23 cellular contexts compared by ENCODE assay signal in the genomic region with DNA sequence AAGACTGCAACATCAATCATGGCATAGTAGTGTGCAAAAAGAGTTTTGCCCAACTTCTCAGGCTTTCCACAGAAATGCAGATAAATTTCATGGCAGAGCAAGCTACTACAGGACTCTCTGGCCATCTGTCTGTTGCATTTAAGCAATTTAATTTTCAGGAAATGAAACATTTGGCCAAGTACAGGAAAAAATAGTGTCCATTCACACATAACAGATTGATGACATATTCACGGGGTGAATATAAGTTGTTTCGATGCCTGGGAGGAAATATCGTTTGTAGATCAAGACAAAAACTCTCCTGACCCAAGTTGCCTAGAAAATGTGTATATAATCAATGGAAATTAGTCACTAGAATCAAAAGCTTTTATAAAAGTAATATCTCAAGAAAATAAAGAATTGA.
DNase-seq lines count a peak whose midpoint lies in the region; FAIRE-seq and TF ChIP-seq lines count a peak whose summit lies in the region.
"Had no signal": no experiment of that assay in that cellular context is flagged by ENCODE, and none has a peak within 500 bp of the region (broad histone marks: within the 10 kb centered on the region; RNA-seq: fewer than 3 reads in every experiment).

No MANE protein-coding gene starts in this region.

- H3K9ac ChIP-seq in endothelial cell of umbilical vein (replicated peaks; ENCODE audit: extremely low read depth, insufficient read depth, low read length), result no peak overlapping the region
- H3K9ac ChIP-seq: BLaER1 had no signal

- H3K4me3 ChIP-seq in endothelial cell of umbilical vein (replicated peaks in 1 of 3; ENCODE audit: insufficient read depth in 1 of 3, low read depth in 1 of 3, low read length in 3 of 3), result no peak overlapping the region
- H3K4me3 ChIP-seq: BLaER1, GM12878, HAP-1 had no signal

- H3K27ac ChIP-seq in endothelial cell of umbilical vein (ENCODE audit: insufficient read depth, low read depth, low read length), result no peak overlapping the region
- H3K27ac ChIP-seq: 22Rv1, BLaER1, C4-2B had no signal

- POLR2A ChIA-PET in endothelial cell of umbilical vein (lab: Charles Lee), result no interaction called here

- peaks cover 12% of the 10 kb centered on the region for H3K4me1 ChIP-seq in endothelial cell of umbilical vein (ENCODE audit: control insufficient read depth, extremely low read depth, insufficient read depth, low read length)
- H3K4me1 ChIP-seq: BLaER1 had no signal

- BruUV-seq in endothelial cell of umbilical vein (replicated peaks; lab: Mats Ljungman, UMichigan), result no TSS peak

- no peaks in the 10 kb centered on the region for H3K36me3 ChIP-seq in endothelial cell of umbilical vein (ENCODE audit: control insufficient read depth in 2 of 2, extremely low read depth in 1 of 2, insufficient read depth in 2 of 2, low read length in 2 of 2)
- H3K36me3 ChIP-seq: BLaER1, HAP-1 had no signal

- H3K27me3 ChIP-seq in endothelial cell of umbilical vein (ENCODE audit: control insufficient read depth in 2 of 2, insufficient read depth in 2 of 2, low read length in 2 of 2), result no peaks in the 10 kb centered on the region
- H3K27me3 ChIP-seq: BLaER1 had no signal

- H4K20me1 ChIP-seq in endothelial cell of umbilical vein (replicated peaks; ENCODE audit: control insufficient read depth, extremely low read depth, insufficient read depth, low read length), result no peaks in the 10 kb centered on the region
- H4K20me1 ChIP-seq: BLaER1 had no signal

- H2AFZ ChIP-seq in endothelial cell of umbilical vein (ENCODE audit: low read depth, low read length), result no peak overlapping the region

- TF ChIP-seq CTCF in endothelial cell of umbilical vein (IDR thresholded peaks at IDR 0.05; ENCODE audit: extremely low read depth in 1 of 2, insufficient read depth in 1 of 2, low read depth in 1 of 2, low read length in 2 of 2), result no peak

- H3K9me3 ChIP-seq in endothelial cell of umbilical vein (replicated peaks; ENCODE audit: control insufficient read depth, insufficient read depth, low read length), result no peaks in the 10 kb centered on the region
- H3K9me3 ChIP-seq: BLaER1, HAP-1 had no signal

- CTCF ChIA-PET in endothelial cell of umbilical vein (lab: Charles Lee), result no interaction called here

- H3K9me1 ChIP-seq in endothelial cell of umbilical vein (replicated peaks; ENCODE audit: control insufficient read depth, extremely low read depth, insufficient read depth, low read length), result no peaks in the 10 kb centered on the region

- no peak overlapping the region for H3K4me2 ChIP-seq in endothelial cell of umbilical vein (ENCODE audit: insufficient read depth, low read length)
- H3K4me2 ChIP-seq: BLaER1 had no signal

- H3K79me2 ChIP-seq in endothelial cell of umbilical vein (ENCODE audit: control insufficient read depth, insufficient read depth, low read length), result no peaks in the 10 kb centered on the region

- intact Hi-C loops in endothelial cell of umbilical vein (cut with micrococcal nuclease), result no loop called here

- no peak for TF ChIP-seq POLR2A in endothelial cell of umbilical vein (IDR thresholded peaks at IDR 0.05; ENCODE audit: low read depth, low read length)

- dilution Hi-C loops in endothelial cell of umbilical vein (cut with MboI; ENCODE audit: extremely low pct_ligation_motif_present, low sequenced_read_pairs), result no loop called here

- FAIRE-seq in endothelial cell of umbilical vein (lab: Jason Lieb, UNC), result no peak
- FAIRE-seq: D721Med, GM12878, GM19239, H54 had no signal

- peak; percentile 34 for DNase-seq in NCI-H1694 (lab: John Stamatoyannopoulos, UW)
- DNase-seq in NCI-H446 treated with DMSO at 0.1 percent for 48 hours (lab: John Stamatoyannopoulos, UW), result peak; percentile 72
- DNase-seq in endothelial cell of umbilical vein (ENCODE audit: low read depth, low spot score), result peak; percentile 14
- peak; percentile 37 to 77 for DNase-seq in lung microvascular endothelial cell (ENCODE audit: low read depth in 2 of 2)
- DNase-seq in OCI-M2 (lab: John Stamatoyannopoulos, UW; ENCODE audit: unreplicated experiment), result no peak
- no peak for DNase-seq in hippocampal formation (lab: John Stamatoyannopoulos, UW)
- DNase-seq in CD1c-positive myeloid dendritic cell (ENCODE audit: extremely low spot score), result no peak
- DNase-seq: CD4-positive, alpha-beta T cell; CD8-positive, alpha-beta memory T cell; DMS 273 treated with DMSO at 0.1 percent for 48 hours; DMS79; EL; GDM1; GOT3; HFFc6 had no signal

TF ChIP-seq in endothelial cell of umbilical vein, 7 proteins besides CTCF, POLR2A, EP300 and RAD21:
- no peak for TF ChIP-seq EZH2 (IDR thresholded peaks at IDR 0.05; ENCODE audit: borderline replicate concordance, low read depth, low read length, severe bottlenecking)
- no peak for TF ChIP-seq POLR2AphosphoS5 (IDR thresholded peaks at IDR 0.05; ENCODE audit: insufficient read depth, low read depth, low read length)
- TF ChIP-seq, protein P1, sequence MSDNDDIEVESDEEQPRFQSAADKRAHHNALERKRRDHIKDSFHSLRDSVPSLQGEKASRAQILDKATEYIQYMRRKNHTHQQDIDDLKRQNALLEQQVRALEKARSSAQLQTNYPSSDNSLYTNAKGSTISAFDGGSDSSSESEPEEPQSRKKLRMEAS (IDR thresholded peaks at IDR 0.05; ENCODE audit: insufficient read depth, insufficient read length), result no peak
- TF ChIP-seq GATA2 (IDR thresholded peaks at IDR 0.05; ENCODE audit: insufficient read depth, insufficient read length, low read depth, low read length), result no peak
- TF ChIP-seq JUN (IDR thresholded peaks at IDR 0.05; ENCODE audit: borderline replicate concordance, insufficient read depth, insufficient read length, low read depth), result no peak
- TF ChIP-seq FOS (IDR thresholded peaks at IDR 0.05; ENCODE audit: borderline replicate concordance, insufficient read depth, low read length), result no peak
- no peak for TF ChIP-seq MYC (IDR thresholded peaks at IDR 0.05; ENCODE audit: low read depth, low read length)
TF ChIP-seq in endothelial cell of umbilical vein: peak in this region for 0.

Comparison
In these comparisons a context has a peak if more than half of its experiments do, and no peak if none do; other contexts are left out.
1. DNase-seq: peak in NCI-H1694 (single experiment), NCI-H446 treated with DMSO at 0.1 percent for 48 hours (single experiment), endothelial cell of umbilical vein (single experiment) and lung microvascular endothelial cell (2 of 2); none in OCI-M2 (single experiment), hippocampal formation (0 of 2) and CD1c-positive myeloid dendritic cell (single experiment).